Comparison of ENCODE assay signal across 23 cellular contexts in genomic region chr2:204335642-204336041, GRCh38.
"Had no signal": no experiment of that assay in that cellular context is flagged by ENCODE, and none has a peak within 500 bp of the region (broad histone marks: within the 10 kb centered on the region; RNA-seq: fewer than 3 reads in every experiment).

No MANE protein-coding gene starts in this region.

- H3K36me3 Mint-ChIP-seq: memory B cell, type B pancreatic cell had no signal

- H3K9me3 Mint-ChIP-seq: activated T-helper 1 cell treated with anti-CD3 and anti-CD28 coated beads, Interleukin-12 subunit alpha, Interleukin-12 subunit beta, Interleukin-2, Interleukin-4 antibody, amounts not matched to agents 30 ng/mL and 10 ng/mL and 1 ng/mL, durations not matched to agents 14 hours and 24 hours and 36 hours; memory B cell; neural crest cell had no signal

- ATAC-seq: activated CD8-positive, alpha-beta T cell treated with anti-CD3 and anti-CD28 coated beads, Interleukin-2, amount 10 ng/mL, durations not matched to agents 7 days and 5 days; left ventricle myocardium superior; mucosa of descending colon had no signal

- DNase-seq: activated CD4-positive, alpha-beta T cell treated with anti-CD3 and anti-CD28 coated beads for 1 hour; activated CD4-positive, alpha-beta T cell treated with anti-CD3 and anti-CD28 coated beads, Interleukin-2, amount 50 U/mL, for 1 hour; activated CD8-positive, alpha-beta T cell treated with anti-CD3 and anti-CD28 coated beads, Interleukin-2, amount 10 ng/mL, durations not matched to agents 7 days and 5 days; activated gamma-delta T cell; activated naive CD4-positive, alpha-beta T cell treated with anti-CD3 and anti-CD28 coated beads, Interleukin-2, amount 50 U/mL, for 16 hours; anterior cingulate cortex; caudate nucleus; dermis blood vessel endothelial cell; effector CD8-positive, alpha-beta T cell; glutamatergic neuron; hippocampal formation; left ventricle myocardium superior; mucosa of descending colon; spleen; stimulated activated CD4-positive, alpha-beta T cell treated with anti-CD3 and anti-CD28 coated beads, Interleukin-4, amount 100 ng/mL, for 1 hour; stimulated activated naive CD4-positive, alpha-beta T cell treated with Interleukin-2 at 50 U/mL for 16 hours; T-helper 9 cell had no signal

- H3K27me3 Mint-ChIP-seq: type B pancreatic cell had no signal

- H3K4me3 ChIP-seq: mucosa of descending colon, spleen, thoracic aorta had no signal

- H3K4me3 Mint-ChIP-seq: activated CD8-positive, alpha-beta T cell treated with anti-CD3 and anti-CD28 coated beads, Interleukin-2, amount 10 ng/mL, durations not matched to agents 7 days and 5 days; activated T-helper 1 cell treated with anti-CD3 and anti-CD28 coated beads, Interleukin-12 subunit alpha, Interleukin-12 subunit beta, Interleukin-2, Interleukin-4 antibody, amounts not matched to agents 30 ng/mL and 10 ng/mL and 1 ng/mL, durations not matched to agents 14 hours and 24 hours and 36 hours; brain; memory B cell; neural crest cell; type B pancreatic cell had no signal

- H3K36me3 ChIP-seq: spleen, thoracic aorta had no signal

- H3K27ac ChIP-seq: spleen, thoracic aorta had no signal

- H3K4me1 Mint-ChIP-seq: memory B cell had no signal

- H3K27ac Mint-ChIP-seq: activated CD8-positive, alpha-beta T cell treated with anti-CD3 and anti-CD28 coated beads, Interleukin-2, amount 10 ng/mL, durations not matched to agents 7 days and 5 days; activated T-helper 1 cell treated with anti-CD3 and anti-CD28 coated beads, Interleukin-12 subunit alpha, Interleukin-12 subunit beta, Interleukin-2, Interleukin-4 antibody, amounts not matched to agents 30 ng/mL and 10 ng/mL and 1 ng/mL, durations not matched to agents 14 hours and 24 hours and 36 hours; memory B cell; type B pancreatic cell had no signal

- H3K4me1 ChIP-seq: spleen had no signal

- H3K9me3 ChIP-seq: mucosa of descending colon, spleen, thoracic aorta had no signal
